Comparison of ENCODE assay signal across 1 cellular context in the genomic region with DNA sequence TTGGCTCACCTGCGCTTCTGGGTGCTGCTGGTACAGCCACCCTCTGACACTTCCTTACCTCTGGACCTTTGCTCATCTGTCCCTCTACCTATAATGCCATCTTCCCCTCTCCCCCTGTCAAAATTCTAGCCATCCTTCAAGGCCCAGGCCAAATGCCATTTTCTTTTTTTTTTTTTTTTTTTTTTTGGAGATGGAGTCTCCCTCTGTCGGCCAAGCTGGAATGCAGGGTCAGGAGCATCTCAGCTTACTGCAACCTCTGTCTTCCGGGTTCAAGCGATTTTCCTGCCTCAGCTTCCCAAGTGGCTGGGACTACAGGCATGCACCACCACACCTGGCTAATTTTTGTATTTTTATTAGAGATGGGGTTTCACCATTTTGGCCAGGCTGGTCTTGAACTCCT.
TF ChIP-seq lines count a peak whose summit lies in the region.

No MANE protein-coding gene starts in this region.

TF ChIP-seq in K562, 482 proteins besides CTCF, POLR2A, EP300 and RAD21:
- TF ChIP-seq ZNF384 (IDR thresholded peaks at IDR 0.05; ENCODE audit: low read depth, low read length), result peak; percentile 89
